Comparison of ENCODE assay signal across 12 cellular contexts in the genomic region with DNA sequence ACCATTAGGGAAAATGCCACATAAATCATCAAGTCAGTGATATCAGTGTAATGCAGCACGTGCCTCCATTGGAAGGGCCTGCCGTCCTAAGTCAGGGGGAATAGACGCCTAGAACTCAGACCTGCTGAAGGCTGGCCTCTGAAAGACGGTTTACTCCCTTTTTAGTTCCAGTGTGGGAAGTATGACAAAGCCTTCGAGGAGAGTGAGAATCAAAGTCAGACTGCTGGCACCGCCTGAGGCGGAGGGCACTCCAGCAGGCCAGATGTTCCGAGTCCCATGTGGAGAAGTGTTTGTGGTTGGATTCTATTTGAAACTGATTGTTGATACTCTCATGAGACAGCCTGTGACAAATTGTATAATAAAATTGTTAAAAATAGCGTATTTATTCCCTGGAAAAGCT.
DNase-seq lines count a peak whose midpoint lies in the region; ATAC-seq and TF ChIP-seq lines count a peak whose summit lies in the region.
"Had no signal": no experiment of that assay in that cellular context is flagged by ENCODE, and none has a peak within 500 bp of the region (broad histone marks: within the 10 kb centered on the region; RNA-seq: fewer than 3 reads in every experiment).

No MANE protein-coding gene starts in this region.

- TF ChIP-seq CTCF in AG09319 (IDR thresholded peaks at IDR 0.05; ENCODE audit: low read depth, low read length) (no peak), osteoblast (IDR thresholded peaks at IDR 0.05; ENCODE audit: extremely low read depth, low read depth, low read length) (no peak)

- H3K4me1 ChIP-seq in osteoblast (ENCODE audit: insufficient read depth, low read length): no peaks in the 10 kb centered on the region

- H3K4me2 ChIP-seq in osteoblast (ENCODE audit: insufficient read depth, low read length): peak overlapping the region; percentile 55

- no peaks in the 10 kb centered on the region for H3K79me2 ChIP-seq in osteoblast (ENCODE audit: insufficient read depth, low read length)

- no peak overlapping the region for H3K27ac ChIP-seq in osteoblast (ENCODE audit: low read depth, low read length)
- H3K27ac ChIP-seq: coronary artery had no signal

- no peaks in the 10 kb centered on the region for H3K27me3 ChIP-seq in osteoblast (ENCODE audit: insufficient read depth, low read length)

- no peak overlapping the region for H3K4me3 ChIP-seq in osteoblast (ENCODE audit: insufficient read depth, low read length)
- H3K4me3 ChIP-seq: coronary artery had no signal

- peak overlapping the region; percentile 58 for H2AFZ ChIP-seq in osteoblast (ENCODE audit: low read length)

- peak; percentile 14 for DNase-seq in AG09319 (ENCODE audit: extremely low read depth, low read depth)
- peak; percentile 20 for DNase-seq in M059J (ENCODE audit: low read depth)
- DNase-seq in fibroblast of gingiva (ENCODE audit: low read depth): peak; percentile 57
- DNase-seq in osteoblast (ENCODE audit: insufficient read length, low spot score, missing footprints): peak; percentile 73
- DNase-seq in NCI-H446 treated with DMSO at 0.1 percent for 48 hours (lab: John Stamatoyannopoulos, UW): no peak
- no peak for DNase-seq in NCI-H1930 (lab: John Stamatoyannopoulos, UW)
- DNase-seq: activated CD4-positive, alpha-beta T cell treated with anti-CD3 and anti-CD28 coated beads for 1 hour; CD4-positive, alpha-beta memory T cell; trophoblast cell had no signal

- no peaks in the 10 kb centered on the region for H4K20me1 ChIP-seq in osteoblast (ENCODE audit: insufficient read depth, low read length)

- ATAC-seq in GM21381 (IDR thresholded peaks at IDR 0.05; ENCODE audit: unreplicated experiment) (no peak), HG02623 (IDR thresholded peaks at IDR 0.05; ENCODE audit: unreplicated experiment) (no peak)

- no peaks in the 10 kb centered on the region for H3K36me3 ChIP-seq in osteoblast (ENCODE audit: insufficient read depth, low read length)

- H3K9me3 ChIP-seq in osteoblast (ENCODE audit: low read depth, low read length): no peaks in the 10 kb centered on the region

Comparison
In these comparisons a context has a peak if more than half of its experiments do, and no peak if none do; other contexts are left out.
1. DNase-seq: peak in AG09319 (single experiment), M059J (single experiment), fibroblast of gingiva (single experiment) and osteoblast (single experiment); none in NCI-H446 treated with DMSO at 0.1 percent for 48 hours (single experiment) and NCI-H1930 (0 of 2).